ENCODE assay signal across 2 cellular contexts in the genomic region with DNA sequence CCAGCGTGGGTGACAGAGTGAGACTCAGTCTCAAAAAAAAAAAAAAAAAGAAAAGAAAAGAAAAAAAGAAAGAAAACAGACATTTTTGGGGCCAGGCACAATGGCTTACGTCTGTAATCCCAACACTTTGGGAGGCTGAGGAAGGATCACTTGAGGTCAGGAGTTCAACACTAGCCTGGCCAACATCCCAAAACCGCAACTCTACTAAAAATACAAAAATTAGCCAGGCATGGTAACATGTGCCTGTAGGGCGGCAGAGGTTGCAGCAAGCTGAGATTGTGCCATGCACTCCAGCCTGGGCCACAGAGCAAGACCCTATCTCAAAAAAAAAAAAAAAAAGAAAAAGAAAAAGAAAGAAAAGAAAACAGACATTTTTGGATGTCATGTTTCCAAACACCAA. TPM values are rescaled to one million over a fixed set of nuclear protein-coding genes. Genes with fewer than 3 reads are reported as not detected.
"Had no signal": no experiment of that assay in that cellular context is flagged by ENCODE, and none has a peak within 500 bp of the region (broad histone marks: within the 10 kb centered on the region; RNA-seq: fewer than 3 reads in every experiment).

No MANE protein-coding gene starts in this region.

RNA-seq across cellular contexts. Expression of a gene that starts 24.8 kb away (rescaled TPM):
- total RNA-seq: K562, PC-9 had no signal
